Comparison of ENCODE assay signal across 10 cellular contexts in the genomic region with DNA sequence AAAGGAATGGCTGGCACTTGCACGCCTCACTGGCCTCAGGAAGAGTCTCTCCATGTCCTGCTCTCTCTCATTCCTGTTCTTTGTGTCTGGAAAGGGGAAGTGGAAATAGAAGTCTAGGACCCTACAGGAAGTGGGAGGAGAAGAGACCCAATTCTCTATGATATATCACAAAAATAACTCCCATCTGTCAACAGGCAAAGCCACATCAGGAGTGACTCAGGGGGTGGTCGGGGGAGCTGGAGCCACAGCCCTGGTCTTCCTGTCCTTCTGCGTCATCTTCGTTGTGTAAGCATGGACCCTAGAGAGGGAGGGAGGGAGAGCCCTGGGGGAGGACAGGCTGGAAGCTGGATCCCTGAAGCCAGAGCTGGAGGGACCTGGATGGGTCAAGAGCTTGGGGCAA. TPM values are rescaled to one million over a fixed set of nuclear protein-coding genes. Genes with fewer than 3 reads are reported as not detected.
DNase-seq lines count a peak whose midpoint lies in the region; ATAC-seq and TF ChIP-seq lines count a peak whose summit lies in the region.
"Had no signal": no experiment of that assay in that cellular context is flagged by ENCODE, and none has a peak within 500 bp of the region (broad histone marks: within the 10 kb centered on the region; RNA-seq: fewer than 3 reads in every experiment).

No MANE protein-coding gene starts in this region.

- whole genome bisulfite sequencing in transverse colon (ENCODE audit: low coverage in 1 of 2), 2 donors, result 56 to 94% methylated on average over 1 to 4 of the region's 4 CpGs

- H3K27me3 Mint-ChIP-seq in activated naive CD4-positive, alpha-beta T cell treated with anti-CD3 and anti-CD28 coated beads, Interleukin-2, amount 10 ng/mL, durations not matched to agents 7 days and 5 days, result no peaks in the 10 kb centered on the region
- H3K27me3 Mint-ChIP-seq in activated CD8-positive, alpha-beta T cell treated with anti-CD3 and anti-CD28 coated beads for 36 hours, result no peaks in the 10 kb centered on the region

- intact Hi-C loops in activated CD8-positive, alpha-beta T cell treated with anti-CD3 and anti-CD28 coated beads for 36 hours (cut with micrococcal nuclease), result no loop called here
- intact Hi-C loops in transverse colon (cut with DNase I; ENCODE audit: low total_unique reads), result no loop called here

- H3K4me3 ChIP-seq in transverse colon, result no peak overlapping the region

- DNase-seq in activated naive CD4-positive, alpha-beta T cell treated with anti-CD3 and anti-CD28 coated beads, Interleukin-2, amount 10 ng/mL, durations not matched to agents 7 days and 5 days, result no peak
- DNase-seq in activated naive CD4-positive, alpha-beta T cell treated with anti-CD3 and anti-CD28 coated beads, Interleukin-2, amount 50 U/mL, for 16 hours, result no peak
- peak; percentile 53 for DNase-seq in activated CD8-positive, alpha-beta T cell treated with anti-CD3 and anti-CD28 coated beads for 36 hours
- DNase-seq in left kidney (ENCODE audit: low read depth, low spot score), result peak; percentile 60
- peak; percentile 28 for DNase-seq in transverse colon
- DNase-seq in DMS153 (lab: John Stamatoyannopoulos, UW), result no peak

- H3K4me3 Mint-ChIP-seq in activated naive CD4-positive, alpha-beta T cell treated with anti-CD3 and anti-CD28 coated beads, Interleukin-2, amount 10 ng/mL, durations not matched to agents 7 days and 5 days, result no peak overlapping the region
- no peak overlapping the region for H3K4me3 Mint-ChIP-seq in activated CD8-positive, alpha-beta T cell treated with anti-CD3 and anti-CD28 coated beads for 36 hours

- no peak for TF ChIP-seq EP300 in transverse colon (IDR thresholded peaks at IDR 0.05; ENCODE audit: low read depth)

- H3K36me3 ChIP-seq in transverse colon, result no peaks in the 10 kb centered on the region
- H3K36me3 ChIP-seq: Peyer's patch had no signal

- H3K27me3 ChIP-seq in transverse colon, result peaks cover 5% of the 10 kb centered on the region
- H3K27me3 ChIP-seq: Peyer's patch had no signal

- no peaks in the 10 kb centered on the region for H3K9me3 Mint-ChIP-seq in activated naive CD4-positive, alpha-beta T cell treated with anti-CD3 and anti-CD28 coated beads, Interleukin-2, amount 10 ng/mL, durations not matched to agents 7 days and 5 days
- no peaks in the 10 kb centered on the region for H3K9me3 Mint-ChIP-seq in activated CD8-positive, alpha-beta T cell treated with anti-CD3 and anti-CD28 coated beads for 36 hours

- peaks cover 85% of the 10 kb centered on the region for H3K4me1 Mint-ChIP-seq in activated naive CD4-positive, alpha-beta T cell treated with anti-CD3 and anti-CD28 coated beads, Interleukin-2, amount 10 ng/mL, durations not matched to agents 7 days and 5 days
- peaks cover 81% of the 10 kb centered on the region for H3K4me1 Mint-ChIP-seq in activated CD8-positive, alpha-beta T cell treated with anti-CD3 and anti-CD28 coated beads for 36 hours (ENCODE audit: low read depth)

- H3K27ac Mint-ChIP-seq in activated naive CD4-positive, alpha-beta T cell treated with anti-CD3 and anti-CD28 coated beads, Interleukin-2, amount 10 ng/mL, durations not matched to agents 7 days and 5 days, result peak overlapping the region; percentile 60
- peak overlapping the region; percentile 49 for H3K27ac Mint-ChIP-seq in activated CD8-positive, alpha-beta T cell treated with anti-CD3 and anti-CD28 coated beads for 36 hours

- in situ Hi-C loops in transverse colon (cut with MboI; ENCODE audit: low pct_ligation_motif_present in 1 of 4, low pct_unique_long_range_greater_than_20kb in 1 of 4, low sequenced_read_pairs in 3 of 4), result no loop called here

- H3K27ac ChIP-seq in transverse colon, result peak overlapping the region in 3 of 4 donors; percentile 28 to 33 (median 32)

- H3K4me1 ChIP-seq in transverse colon, result peaks cover 0 to 11% (median 5%) of the 10 kb centered on the region in 4 donors

- H3K9me3 ChIP-seq in transverse colon, result no peaks in the 10 kb centered on the region
- H3K9me3 ChIP-seq: Peyer's patch had no signal

- CTCF ChIA-PET in activated naive CD4-positive, alpha-beta T cell treated with anti-CD3 and anti-CD28 coated beads, Interleukin-2, amount 10 ng/mL, durations not matched to agents 7 days and 5 days (lab: Charles Lee), result interaction anchor here (0.6 to 3.2 kb wide), 3 partner anchors 30 to 188 kb away, joined by 3 to 8 read pairs (median 5); no protein-coding TSS in a partner anchor
- CTCF ChIA-PET in activated CD8-positive, alpha-beta T cell treated with anti-CD3 and anti-CD28 coated beads for 36 hours (lab: Charles Lee), result interaction anchor here (1.8 to 1.9 kb wide), 2 partner anchors 13 to 31 kb away, joined by 6 to 9 read pairs; no protein-coding TSS in a partner anchor

- TF ChIP-seq CTCF in activated CD8-positive, alpha-beta T cell treated with anti-CD3 and anti-CD28 coated beads for 36 hours (IDR thresholded peaks at IDR 0.05), result no peak
- no peak for TF ChIP-seq CTCF in transverse colon (IDR thresholded peaks at IDR 0.05)

- no peaks in the 10 kb centered on the region for H3K36me3 Mint-ChIP-seq in activated naive CD4-positive, alpha-beta T cell treated with anti-CD3 and anti-CD28 coated beads, Interleukin-2, amount 10 ng/mL, durations not matched to agents 7 days and 5 days
- peaks cover 2% of the 10 kb centered on the region for H3K36me3 Mint-ChIP-seq in activated CD8-positive, alpha-beta T cell treated with anti-CD3 and anti-CD28 coated beads for 36 hours (ENCODE audit: low read depth)

- peak; percentile 27 for ATAC-seq in activated CD8-positive, alpha-beta T cell treated with anti-CD3 and anti-CD28 coated beads for 36 hours
- ATAC-seq in HG03457 (IDR thresholded peaks at IDR 0.05; ENCODE audit: unreplicated experiment) (no peak), GM18867 (IDR thresholded peaks at IDR 0.05; ENCODE audit: unreplicated experiment) (no peak)
- ATAC-seq: HCT116 had no signal

- POLR2A ChIA-PET in activated CD8-positive, alpha-beta T cell treated with anti-CD3 and anti-CD28 coated beads for 36 hours (lab: Charles Lee), result interaction anchor here (1.1 kb wide), 1 partner anchor 13 kb away, joined by 4 read pairs; no protein-coding TSS in a partner anchor

- TF ChIP-seq POLR2A in transverse colon (IDR thresholded peaks at IDR 0.05), result peak; percentile 46

RNA-seq across cellular contexts. Expression of a gene that starts 3.0 kb away (rescaled TPM):
- under 1 TPM; 0.40 to 0.65 TPM for total RNA-seq in activated CD8-positive, alpha-beta T cell treated with anti-CD3 and anti-CD28 coated beads for 36 hours
- total RNA-seq in transverse colon, result 1 to 10 TPM in 2 of 4 donors, not detected in 2; 2.0 to 2.2 TPM

RNA-seq across cellular contexts. Expression of a gene that starts 14.3 kb away (rescaled TPM):
- total RNA-seq in activated CD8-positive, alpha-beta T cell treated with anti-CD3 and anti-CD28 coated beads for 36 hours, result not detected
- 1 to 10 TPM in 1 of 4 donors, under 1 TPM in 1, not detected in 2; 0.82 to 2.1 TPM for total RNA-seq in transverse colon
- total RNA-seq: Peyer's patch had no signal

RNA-seq across cellular contexts. Expression of a gene that starts 19.5 kb away (rescaled TPM):
- 10 to 100 TPM; 10.6 to 11.1 TPM for total RNA-seq in activated CD8-positive, alpha-beta T cell treated with anti-CD3 and anti-CD28 coated beads for 36 hours
- total RNA-seq in transverse colon, result 10 to 100 TPM in 1 of 4 donors, 1 to 10 TPM in 3; 3.4 to 35.4 (median 7.3) TPM

RNA-seq across cellular contexts. Expression of a gene that starts 45.1 kb away (rescaled TPM):
- under 1 TPM; 0.32 to 0.43 TPM for total RNA-seq in activated CD8-positive, alpha-beta T cell treated with anti-CD3 and anti-CD28 coated beads for 36 hours
- under 1 TPM in 1 of 4 donors, not detected in 3; 0.82 TPM for total RNA-seq in transverse colon

Comparison
In these comparisons a context has a peak if more than half of its experiments do, and no peak if none do; other contexts are left out.
1. DNase-seq: peak in activated CD8-positive, alpha-beta T cell treated with anti-CD3 and anti-CD28 coated beads for 36 hours (single experiment), left kidney (single experiment) and transverse colon (single experiment); none in activated naive CD4-positive, alpha-beta T cell treated with anti-CD3 and anti-CD28 coated beads, Interleukin-2, amount 10 ng/mL, durations not matched to agents 7 days and 5 days (single experiment), activated naive CD4-positive, alpha-beta T cell treated with anti-CD3 and anti-CD28 coated beads, Interleukin-2, amount 50 U/mL, for 16 hours (single experiment) and DMS153 (single experiment).